8 cellular contexts compared by ENCODE assay signal in the genomic region with DNA sequence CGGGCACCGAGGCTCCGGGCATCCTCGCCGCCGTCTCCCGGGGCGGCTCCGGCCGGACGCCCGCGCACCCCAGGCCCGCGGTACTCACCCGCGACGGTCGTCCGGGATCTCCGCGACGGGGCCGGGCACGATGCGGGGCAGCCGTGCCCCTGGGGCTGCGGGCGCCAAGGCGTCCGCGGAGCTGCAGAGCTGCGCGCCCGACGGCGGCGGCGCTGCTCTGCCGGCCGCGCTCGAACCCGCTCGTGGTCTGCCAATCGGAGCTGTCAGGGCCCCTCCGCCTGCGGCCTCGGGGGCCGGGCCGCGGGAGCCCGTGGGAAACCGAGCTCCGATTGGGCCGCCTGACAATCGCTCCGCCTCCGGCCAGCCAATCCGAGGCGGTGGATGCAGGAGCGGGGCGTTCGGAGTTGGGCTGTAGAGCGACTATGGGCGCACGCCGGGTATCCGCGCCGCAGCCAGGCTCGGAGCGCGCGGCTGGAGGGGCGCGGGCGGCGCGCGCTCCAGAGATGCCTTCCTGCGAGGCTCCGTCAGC.
DNase-seq lines count a peak whose midpoint lies in the region; ATAC-seq, FAIRE-seq and TF ChIP-seq lines count a peak whose summit lies in the region.

No MANE protein-coding gene starts in this region.

- peak; percentile 87 for DNase-seq in D721Med (ENCODE audit: insufficient read length, low spot score)
- peak; percentile 96 for DNase-seq in RWPE1 (ENCODE audit: low spot score)
- peak; percentile 90 for DNase-seq in activated naive CD4-positive, alpha-beta T cell treated with Interleukin-2 at 50 U/mL for 16 hours
- DNase-seq in frontal cortex (ENCODE audit: low spot score in 2 of 2) = peak; percentile 96 to 98
- DNase-seq in occipital lobe (lab: John Stamatoyannopoulos, UW) = peak; percentile 96
- peak in 1 of 2 donors; percentile 86 for DNase-seq in suprapubic skin (ENCODE audit: low spot score in 2 of 2)

- H3K4me1 ChIP-seq in suprapubic skin = peaks cover 38% of the 10 kb centered on the region

- WGBS in suprapubic skin = no CpG with 5 or more reads among the region's 83 CpGs

- H3K4me3 ChIP-seq in suprapubic skin = peak overlapping the region; percentile 68

- no peaks in the 10 kb centered on the region for H3K36me3 ChIP-seq in suprapubic skin

- FAIRE-seq in D721Med (lab: Jason Lieb, UNC) (no peak), frontal cortex (lab: Jason Lieb, UNC) (no peak)

- TF ChIP-seq POLR2A in suprapubic skin (IDR thresholded peaks at IDR 0.05) = no peak

- ATAC-seq in GM21515 (IDR thresholded peaks at IDR 0.05; ENCODE audit: unreplicated experiment) = peak; percentile 88

- H3K9me3 ChIP-seq in suprapubic skin = no peaks in the 10 kb centered on the region

- no peak; the same call in 1 of the 2 replicates for TF ChIP-seq RAD21 in Ishikawa (IDR thresholded peaks at IDR 0.05; ENCODE audit: low read depth)

- TF ChIP-seq CTCF in D721Med (IDR thresholded peaks at IDR 0.05; ENCODE audit: insufficient read depth, missing control alignments) (peak; percentile 27), RWPE1 (conservative IDR thresholded peaks at IDR 0.05; ENCODE audit: low read depth) (peak; percentile 54), suprapubic skin (IDR thresholded peaks at IDR 0.05) (peak in 1 of 2 donors; percentile 29)

- H3K27ac ChIP-seq in RWPE1 = peak overlapping the region; percentile 56
- peak overlapping the region; percentile 20 for H3K27ac ChIP-seq in suprapubic skin

- CTCF ChIA-PET in RWPE1 (lab: Yijun Ruan, JAX) = interaction anchor here (0.6 to 1.5 kb wide), 12 partner anchors 15 to 778 kb away, joined by 3 to 6 read pairs (median 4); no protein-coding TSS in a partner anchor

- TF ChIP-seq EP300 in Ishikawa (IDR thresholded peaks at IDR 0.05; ENCODE audit: borderline replicate concordance) = no peak
- TF ChIP-seq EP300 in suprapubic skin (IDR thresholded peaks at IDR 0.05) = no peak

- peaks cover 37% of the 10 kb centered on the region for H3K27me3 ChIP-seq in suprapubic skin

- POLR2A ChIA-PET in RWPE1 (lab: Yijun Ruan, JAX; ENCODE audit: low non-redundant PET) = interaction anchor here (0.6 to 0.9 kb wide), 6 partner anchors 12 to 582 kb away, joined by 3 to 9 read pairs (median 4); no protein-coding TSS in a partner anchor

TF ChIP-seq in Ishikawa, 13 proteins besides CTCF, POLR2A, EP300 and RAD21:
- TF ChIP-seq CREB1 (IDR thresholded peaks at IDR 0.05; ENCODE audit: low read depth) (no peak), MAX (IDR thresholded peaks at IDR 0.05) (peak; percentile 58; the same call in 1 of the 2 replicates)
